Comparison of ENCODE assay signal across 1 cellular context in genomic region chr15:75140080-75140879, GRCh38.
TF ChIP-seq lines count a peak whose summit lies in the region.

No MANE protein-coding gene starts in this region.

TF ChIP-seq in HepG2, 621 proteins besides CTCF, POLR2A, EP300 and RAD21 (continued from another document and continues in another):
- TF ChIP-seq NFAT5 (CRISPR knock-in tag; IDR thresholded peaks at IDR 0.05) (no peak), SRSF9 (IDR thresholded peaks at IDR 0.05; ENCODE audit: borderline replicate concordance, insufficient read depth, low read depth, low read length, poor library complexity, severe bottlenecking) (no peak), RARG (CRISPR knock-in tag; IDR thresholded peaks at IDR 0.05; ENCODE audit: low read depth) (no peak), MATR3 (CRISPR knock-in tag; IDR thresholded peaks at IDR 0.05) (no peak), ZBTB38 (CRISPR knock-in tag; IDR thresholded peaks at IDR 0.05) (peak; percentile 87; the same call in 1 of the 2 replicates), TCF7L2 (IDR thresholded peaks at IDR 0.05; ENCODE audit: low read depth, low read length) (peak; percentile 85), ZNF576 (CRISPR knock-in tag; IDR thresholded peaks at IDR 0.05) (no peak), ZNF75D (CRISPR knock-in tag; IDR thresholded peaks at IDR 0.05; ENCODE audit: borderline replicate concordance) (no peak), KLF15 (CRISPR knock-in tag; IDR thresholded peaks at IDR 0.05; ENCODE audit: borderline replicate concordance) (no peak), ZNF577 (CRISPR knock-in tag; IDR thresholded peaks at IDR 0.05; ENCODE audit: borderline replicate concordance, low read depth) (no peak), NFATC3 (CRISPR knock-in tag; IDR thresholded peaks at IDR 0.05) (no peak), CERS6 (CRISPR knock-in tag; IDR thresholded peaks at IDR 0.05) (no peak), ZNF550 (CRISPR knock-in tag; IDR thresholded peaks at IDR 0.05; ENCODE audit: borderline replicate concordance) (peak; percentile 96; the same call in 1 of the 2 replicates), MLLT10 (CRISPR knock-in tag; IDR thresholded peaks at IDR 0.05) (no peak), HMG20A (CRISPR knock-in tag; IDR thresholded peaks at IDR 0.05; ENCODE audit: borderline replicate concordance) (peak; percentile 88; the same call in 1 of the 2 replicates), AKAP8 (CRISPR knock-in tag; IDR thresholded peaks at IDR 0.05) (peak; percentile 87), ZNF430 (CRISPR knock-in tag; IDR thresholded peaks at IDR 0.05) (no peak; the same call in none of the 2 replicates), KDM2A (CRISPR knock-in tag; IDR thresholded peaks at IDR 0.05; ENCODE audit: borderline replicate concordance, low read depth) (peak; percentile 35; the same call in 1 of the 2 replicates), NKX3-1 (CRISPR knock-in tag; IDR thresholded peaks at IDR 0.05) (peak; percentile 79; the same call in 1 of the 2 replicates), SATB2 (CRISPR knock-in tag; IDR thresholded peaks at IDR 0.05) (no peak), NCOA5 (CRISPR knock-in tag; IDR thresholded peaks at IDR 0.05) (no peak), SMARCC2 (IDR thresholded peaks at IDR 0.05) (no peak), ZBTB21 (CRISPR knock-in tag; IDR thresholded peaks at IDR 0.05) (no peak), SRSF1 (optimal IDR thresholded peaks at IDR 0.05; ENCODE audit: low read depth, low read length) (no peak), EEA1 (CRISPR knock-in tag; IDR thresholded peaks at IDR 0.05; ENCODE audit: borderline replicate concordance) (no peak), ZNF33B (CRISPR knock-in tag; IDR thresholded peaks at IDR 0.05) (no peak), ZNF33A (CRISPR knock-in tag; IDR thresholded peaks at IDR 0.05; ENCODE audit: borderline replicate concordance) (no peak; the same call in 1 of the 2 replicates), ZNF772 (CRISPR knock-in tag; IDR thresholded peaks at IDR 0.05) (peak; percentile 90), ZFP90 (CRISPR knock-in tag; IDR thresholded peaks at IDR 0.05; ENCODE audit: borderline replicate concordance) (peak; percentile 52; the same call in 1 of the 2 replicates), ZBTB7B (CRISPR knock-in tag; IDR thresholded peaks at IDR 0.05) (peak; percentile 98), AGO1 (IDR thresholded peaks at IDR 0.05; ENCODE audit: low read depth, low read length, poor library complexity, severe bottlenecking) (no peak), ZNF337 (CRISPR knock-in tag; IDR thresholded peaks at IDR 0.05; ENCODE audit: borderline replicate concordance, low read depth) (no peak), RFX3 (CRISPR knock-in tag; IDR thresholded peaks at IDR 0.05) (no peak), ZNF468 (CRISPR knock-in tag; IDR thresholded peaks at IDR 0.05) (no peak), ZNF572 (CRISPR knock-in tag; IDR thresholded peaks at IDR 0.05) (no peak)
- TF ChIP-seq, protein P1, sequence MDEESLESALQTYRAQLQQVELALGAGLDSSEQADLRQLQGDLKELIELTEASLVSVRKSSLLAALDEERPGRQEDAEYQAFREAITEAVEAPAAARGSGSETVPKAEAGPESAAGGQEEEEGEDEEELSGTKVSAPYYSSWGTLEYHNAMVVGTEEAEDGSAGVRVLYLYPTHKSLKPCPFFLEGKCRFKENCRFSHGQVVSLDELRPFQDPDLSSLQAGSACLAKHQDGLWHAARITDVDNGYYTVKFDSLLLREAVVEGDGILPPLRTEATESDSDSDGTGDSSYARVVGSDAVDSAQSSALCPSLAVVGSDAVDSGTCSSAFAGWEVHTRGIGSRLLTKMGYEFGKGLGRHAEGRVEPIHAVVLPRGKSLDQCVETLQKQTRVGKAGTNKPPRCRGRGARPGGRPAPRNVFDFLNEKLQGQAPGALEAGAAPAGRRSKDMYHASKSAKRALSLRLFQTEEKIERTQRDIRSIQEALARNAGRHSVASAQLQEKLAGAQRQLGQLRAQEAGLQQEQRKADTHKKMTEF (CRISPR knock-in tag; IDR thresholded peaks at IDR 0.05) = peak; percentile 89
- TF ChIP-seq, protein P2, sequence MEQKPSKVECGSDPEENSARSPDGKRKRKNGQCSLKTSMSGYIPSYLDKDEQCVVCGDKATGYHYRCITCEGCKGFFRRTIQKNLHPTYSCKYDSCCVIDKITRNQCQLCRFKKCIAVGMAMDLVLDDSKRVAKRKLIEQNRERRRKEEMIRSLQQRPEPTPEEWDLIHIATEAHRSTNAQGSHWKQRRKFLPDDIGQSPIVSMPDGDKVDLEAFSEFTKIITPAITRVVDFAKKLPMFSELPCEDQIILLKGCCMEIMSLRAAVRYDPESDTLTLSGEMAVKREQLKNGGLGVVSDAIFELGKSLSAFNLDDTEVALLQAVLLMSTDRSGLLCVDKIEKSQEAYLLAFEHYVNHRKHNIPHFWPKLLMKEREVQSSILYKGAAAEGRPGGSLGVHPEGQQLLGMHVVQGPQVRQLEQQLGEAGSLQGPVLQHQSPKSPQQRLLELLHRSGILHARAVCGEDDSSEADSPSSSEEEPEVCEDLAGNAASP (CRISPR knock-in tag; IDR thresholded peaks at IDR 0.05; ENCODE audit: borderline replicate concordance) = peak; percentile 80; the same call in 1 of the 2 replicates
- TF ChIP-seq, protein P3, sequence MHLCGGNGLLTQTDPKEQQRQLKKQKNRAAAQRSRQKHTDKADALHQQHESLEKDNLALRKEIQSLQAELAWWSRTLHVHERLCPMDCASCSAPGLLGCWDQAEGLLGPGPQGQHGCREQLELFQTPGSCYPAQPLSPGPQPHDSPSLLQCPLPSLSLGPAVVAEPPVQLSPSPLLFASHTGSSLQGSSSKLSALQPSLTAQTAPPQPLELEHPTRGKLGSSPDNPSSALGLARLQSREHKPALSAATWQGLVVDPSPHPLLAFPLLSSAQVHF (CRISPR knock-in tag; IDR thresholded peaks at IDR 0.05) = no peak
- TF ChIP-seq, protein P4, sequence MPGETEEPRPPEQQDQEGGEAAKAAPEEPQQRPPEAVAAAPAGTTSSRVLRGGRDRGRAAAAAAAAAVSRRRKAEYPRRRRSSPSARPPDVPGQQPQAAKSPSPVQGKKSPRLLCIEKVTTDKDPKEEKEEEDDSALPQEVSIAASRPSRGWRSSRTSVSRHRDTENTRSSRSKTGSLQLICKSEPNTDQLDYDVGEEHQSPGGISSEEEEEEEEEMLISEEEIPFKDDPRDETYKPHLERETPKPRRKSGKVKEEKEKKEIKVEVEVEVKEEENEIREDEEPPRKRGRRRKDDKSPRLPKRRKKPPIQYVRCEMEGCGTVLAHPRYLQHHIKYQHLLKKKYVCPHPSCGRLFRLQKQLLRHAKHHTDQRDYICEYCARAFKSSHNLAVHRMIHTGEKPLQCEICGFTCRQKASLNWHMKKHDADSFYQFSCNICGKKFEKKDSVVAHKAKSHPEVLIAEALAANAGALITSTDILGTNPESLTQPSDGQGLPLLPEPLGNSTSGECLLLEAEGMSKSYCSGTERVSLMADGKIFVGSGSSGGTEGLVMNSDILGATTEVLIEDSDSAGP (CRISPR knock-in tag; IDR thresholded peaks at IDR 0.05; ENCODE audit: borderline replicate concordance) = peak; percentile 57
- TF ChIP-seq, protein P5, sequence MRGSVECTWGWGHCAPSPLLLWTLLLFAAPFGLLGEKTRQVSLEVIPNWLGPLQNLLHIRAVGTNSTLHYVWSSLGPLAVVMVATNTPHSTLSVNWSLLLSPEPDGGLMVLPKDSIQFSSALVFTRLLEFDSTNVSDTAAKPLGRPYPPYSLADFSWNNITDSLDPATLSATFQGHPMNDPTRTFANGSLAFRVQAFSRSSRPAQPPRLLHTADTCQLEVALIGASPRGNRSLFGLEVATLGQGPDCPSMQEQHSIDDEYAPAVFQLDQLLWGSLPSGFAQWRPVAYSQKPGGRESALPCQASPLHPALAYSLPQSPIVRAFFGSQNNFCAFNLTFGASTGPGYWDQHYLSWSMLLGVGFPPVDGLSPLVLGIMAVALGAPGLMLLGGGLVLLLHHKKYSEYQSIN (CRISPR knock-in tag; IDR thresholded peaks at IDR 0.05; ENCODE audit: borderline replicate concordance) = no peak
- TF ChIP-seq, protein P6, sequence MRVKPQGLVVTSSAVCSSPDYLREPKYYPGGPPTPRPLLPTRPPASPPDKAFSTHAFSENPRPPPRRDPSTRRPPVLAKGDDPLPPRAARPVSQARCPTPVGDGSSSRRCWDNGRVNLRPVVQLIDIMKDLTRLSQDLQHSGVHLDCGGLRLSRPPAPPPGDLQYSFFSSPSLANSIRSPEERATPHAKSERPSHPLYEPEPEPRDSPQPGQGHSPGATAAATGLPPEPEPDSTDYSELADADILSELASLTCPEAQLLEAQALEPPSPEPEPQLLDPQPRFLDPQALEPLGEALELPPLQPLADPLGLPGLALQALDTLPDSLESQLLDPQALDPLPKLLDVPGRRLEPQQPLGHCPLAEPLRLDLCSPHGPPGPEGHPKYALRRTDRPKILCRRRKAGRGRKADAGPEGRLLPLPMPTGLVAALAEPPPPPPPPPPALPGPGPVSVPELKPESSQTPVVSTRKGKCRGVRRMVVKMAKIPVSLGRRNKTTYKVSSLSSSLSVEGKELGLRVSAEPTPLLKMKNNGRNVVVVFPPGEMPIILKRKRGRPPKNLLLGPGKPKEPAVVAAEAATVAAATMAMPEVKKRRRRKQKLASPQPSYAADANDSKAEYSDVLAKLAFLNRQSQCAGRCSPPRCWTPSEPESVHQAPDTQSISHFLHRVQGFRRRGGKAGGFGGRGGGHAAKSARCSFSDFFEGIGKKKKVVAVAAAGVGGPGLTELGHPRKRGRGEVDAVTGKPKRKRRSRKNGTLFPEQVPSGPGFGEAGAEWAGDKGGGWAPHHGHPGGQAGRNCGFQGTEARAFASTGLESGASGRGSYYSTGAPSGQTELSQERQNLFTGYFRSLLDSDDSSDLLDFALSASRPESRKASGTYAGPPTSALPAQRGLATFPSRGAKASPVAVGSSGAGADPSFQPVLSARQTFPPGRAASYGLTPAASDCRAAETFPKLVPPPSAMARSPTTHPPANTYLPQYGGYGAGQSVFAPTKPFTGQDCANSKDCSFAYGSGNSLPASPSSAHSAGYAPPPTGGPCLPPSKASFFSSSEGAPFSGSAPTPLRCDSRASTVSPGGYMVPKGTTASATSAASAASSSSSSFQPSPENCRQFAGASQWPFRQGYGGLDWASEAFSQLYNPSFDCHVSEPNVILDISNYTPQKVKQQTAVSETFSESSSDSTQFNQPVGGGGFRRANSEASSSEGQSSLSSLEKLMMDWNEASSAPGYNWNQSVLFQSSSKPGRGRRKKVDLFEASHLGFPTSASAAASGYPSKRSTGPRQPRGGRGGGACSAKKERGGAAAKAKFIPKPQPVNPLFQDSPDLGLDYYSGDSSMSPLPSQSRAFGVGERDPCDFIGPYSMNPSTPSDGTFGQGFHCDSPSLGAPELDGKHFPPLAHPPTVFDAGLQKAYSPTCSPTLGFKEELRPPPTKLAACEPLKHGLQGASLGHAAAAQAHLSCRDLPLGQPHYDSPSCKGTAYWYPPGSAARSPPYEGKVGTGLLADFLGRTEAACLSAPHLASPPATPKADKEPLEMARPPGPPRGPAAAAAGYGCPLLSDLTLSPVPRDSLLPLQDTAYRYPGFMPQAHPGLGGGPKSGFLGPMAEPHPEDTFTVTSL (CRISPR knock-in tag; IDR thresholded peaks at IDR 0.05; ENCODE audit: borderline replicate concordance) = peak; percentile 95
- TF ChIP-seq, protein P7, sequence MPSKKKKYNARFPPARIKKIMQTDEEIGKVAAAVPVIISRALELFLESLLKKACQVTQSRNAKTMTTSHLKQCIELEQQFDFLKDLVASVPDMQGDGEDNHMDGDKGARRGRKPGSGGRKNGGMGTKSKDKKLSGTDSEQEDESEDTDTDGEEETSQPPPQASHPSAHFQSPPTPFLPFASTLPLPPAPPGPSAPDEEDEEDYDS (CRISPR knock-in tag; IDR thresholded peaks at IDR 0.05) = peak; percentile 74
